In the genomic region with DNA sequence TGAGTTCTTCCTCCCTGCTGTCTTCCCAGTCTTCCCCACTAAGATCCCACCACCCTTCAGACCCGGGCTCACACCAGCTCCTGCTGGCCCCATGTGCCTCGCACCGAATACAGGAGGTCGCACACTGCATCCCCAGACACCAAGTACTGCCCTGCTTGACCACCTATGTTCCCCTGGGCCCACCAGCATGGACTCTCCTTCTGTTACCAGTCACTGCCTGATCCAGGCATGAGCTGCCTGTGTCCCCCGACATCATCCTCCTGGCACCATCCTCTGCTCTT, we compare ENCODE assay signal across 8 cellular contexts.
DNase-seq lines count a peak whose midpoint lies in the region; ATAC-seq and TF ChIP-seq lines count a peak whose summit lies in the region.

No MANE protein-coding gene starts in this region.

- no peaks in the 10 kb centered on the region for H4K20me1 ChIP-seq in MM.1S (ENCODE audit: insufficient read depth, low read length)

- peaks cover 8% of the 10 kb centered on the region for H3K4me1 Mint-ChIP-seq in endothelial cell (ENCODE audit: unreplicated experiment)

- H3K27me3 ChIP-seq in GM06990 (replicated peaks; ENCODE audit: control insufficient read depth, insufficient read depth, low read length) (no peaks in the 10 kb centered on the region), mesenchymal stem cell (ENCODE audit: control insufficient read depth in 1 of 2, insufficient read depth in 1 of 2, low read length in 2 of 2) (no peaks in the 10 kb centered on the region), MM.1S (replicated peaks; ENCODE audit: insufficient read depth, low read length) (no peaks in the 10 kb centered on the region), MG63 (no peaks in the 10 kb centered on the region)

- no peaks in the 10 kb centered on the region for H3K79me2 ChIP-seq in MM.1S (ENCODE audit: low read length)

- H3K14ac ChIP-seq in mesenchymal stem cell (ENCODE audit: low read length in 2 of 2) = peak overlapping the region in 1 of 2 experiments; percentile 29

- H4K8ac ChIP-seq in mesenchymal stem cell (ENCODE audit: low read length) = peak overlapping the region; percentile 82

- H2AFZ ChIP-seq in mesenchymal stem cell (ENCODE audit: low read depth, low read length) (no peak overlapping the region), MM.1S (ENCODE audit: low read length) (no peak overlapping the region)

- peak overlapping the region; percentile 80 for H2BK12ac ChIP-seq in mesenchymal stem cell (ENCODE audit: low read length in 2 of 2)

- H3K18ac ChIP-seq in mesenchymal stem cell (ENCODE audit: low read depth in 1 of 2, low read length in 2 of 2) = peak overlapping the region; percentile 28 to 88

- H3K36me3 ChIP-seq in GM06990 (ENCODE audit: control insufficient read depth, insufficient read depth, low read length) = no peaks in the 10 kb centered on the region; the same call in 1 of the 2 replicates
- no peaks in the 10 kb centered on the region for H3K36me3 ChIP-seq in mesenchymal stem cell (ENCODE audit: control insufficient read depth in 1 of 2, insufficient read depth in 2 of 2, low read depth in 1 of 2, low read length in 2 of 2)
- no peaks in the 10 kb centered on the region for H3K36me3 ChIP-seq in MM.1S (replicated peaks; ENCODE audit: insufficient read depth, low read length)
- no peaks in the 10 kb centered on the region for H3K36me3 ChIP-seq in MG63

- ATAC-seq in GM21786 (IDR thresholded peaks at IDR 0.05; ENCODE audit: unreplicated experiment) = peak; percentile 8

- H3K9me3 Mint-ChIP-seq in endothelial cell (ENCODE audit: unreplicated experiment) = no peaks in the 10 kb centered on the region

- H2BK120ac ChIP-seq in mesenchymal stem cell (ENCODE audit: low read depth, low read length) = no peak overlapping the region

- no peak overlapping the region for H3K27ac Mint-ChIP-seq in endothelial cell (ENCODE audit: unreplicated experiment)

- peak overlapping the region; percentile 73 for H2BK15ac ChIP-seq in mesenchymal stem cell (ENCODE audit: low read depth, poor library complexity, severe bottlenecking)

- no peaks in the 10 kb centered on the region for H3K9me3 ChIP-seq in mesenchymal stem cell (ENCODE audit: control insufficient read depth, low read length)
- no peaks in the 10 kb centered on the region for H3K9me3 ChIP-seq in MM.1S (replicated peaks; ENCODE audit: insufficient read depth, low read length)
- no peaks in the 10 kb centered on the region for H3K9me3 ChIP-seq in MG63

- H3K79me1 ChIP-seq in mesenchymal stem cell (replicated peaks; ENCODE audit: low read length, poor library complexity, severe bottlenecking) = no peaks in the 10 kb centered on the region

- POLR2A ChIA-PET in RWPE1 (lab: Yijun Ruan, JAX; ENCODE audit: low non-redundant PET) = no interaction called here

- peak overlapping the region in 1 of 2 experiments; percentile 26 for H3K23ac ChIP-seq in mesenchymal stem cell (ENCODE audit: low read length in 2 of 2)

- H3K4me2 ChIP-seq in mesenchymal stem cell (ENCODE audit: low read length, poor library complexity, severe bottlenecking) (peak overlapping the region; percentile 9), MM.1S (ENCODE audit: low read depth, low read length) (no peak overlapping the region)

- TF ChIP-seq CTCF in GM06990 (IDR thresholded peaks at IDR 0.05; ENCODE audit: insufficient read depth, low read length, poor library complexity, severe bottlenecking) (no peak), RWPE1 (conservative IDR thresholded peaks at IDR 0.05; ENCODE audit: low read depth) (no peak), endothelial cell (IDR thresholded peaks at IDR 0.05; ENCODE audit: unreplicated experiment) (no peak), MM.1S (IDR thresholded peaks at IDR 0.05; ENCODE audit: low read length) (no peak)

- no peaks in the 10 kb centered on the region for H3F3A ChIP-seq in MM.1S (ENCODE audit: insufficient read depth, low read length)

- CTCF ChIA-PET in RWPE1 (lab: Yijun Ruan, JAX) = interaction anchor here (0.7 to 3.1 kb wide), 3 partner anchors 20 to 454 kb away, joined by 4 to 15 read pairs (median 6); no protein-coding TSS in a partner anchor

- no peak overlapping the region for H3K4me3 Mint-ChIP-seq in endothelial cell (ENCODE audit: unreplicated experiment)

- H3K4ac ChIP-seq in mesenchymal stem cell (ENCODE audit: low read depth in 1 of 2, low read length in 2 of 2) = peak overlapping the region; percentile 39 to 85

- peak overlapping the region; percentile 97 for H3K27ac ChIP-seq in RWPE1
- peak overlapping the region; percentile 97 for H3K27ac ChIP-seq in mesenchymal stem cell (ENCODE audit: low read length, poor library complexity, severe bottlenecking)
- no peak overlapping the region for H3K27ac ChIP-seq in MM.1S (ENCODE audit: low read length)

- peak overlapping the region; percentile 96 for H2BK5ac ChIP-seq in mesenchymal stem cell (ENCODE audit: low read depth, low read length, poor library complexity, severe bottlenecking)

- no peaks in the 10 kb centered on the region for H3K9me2 ChIP-seq in MM.1S (replicated peaks; ENCODE audit: insufficient read depth, low read length)

- H3K27me3 Mint-ChIP-seq in endothelial cell (ENCODE audit: unreplicated experiment) = peaks cover 1% of the 10 kb centered on the region

- 98% methylated on average over 5 of the region's 5 CpGs for WGBS in mesenchymal stem cell

- H3K9ac ChIP-seq in mesenchymal stem cell (ENCODE audit: low read length) = peak overlapping the region; percentile 80
- no peak overlapping the region for H3K9ac ChIP-seq in MM.1S (ENCODE audit: low read length)

- H3K36me3 Mint-ChIP-seq in endothelial cell (ENCODE audit: low read depth, unreplicated experiment) = no peaks in the 10 kb centered on the region

- H3K4me3 ChIP-seq in GM06990 (replicated peaks; ENCODE audit: low read depth, low read length) = peak overlapping the region; percentile 64
- peak overlapping the region in 1 of 2 experiments; percentile 20 for H3K4me3 ChIP-seq in mesenchymal stem cell (ENCODE audit: insufficient read depth in 1 of 2, low read depth in 1 of 2, low read length in 2 of 2)
- no peak overlapping the region for H3K4me3 ChIP-seq in MM.1S (ENCODE audit: low read length)
- no peak overlapping the region for H3K4me3 ChIP-seq in MG63

- DNase-seq in GM06990 (ENCODE audit: extremely low read depth, insufficient read length) (no peak), RWPE1 (ENCODE audit: low spot score) (no peak), mesenchymal stem cell (no peak), endothelial cell (ENCODE audit: low spot score) (no peak), DMS 273 (lab: John Stamatoyannopoulos, UW; ENCODE audit: unreplicated experiment) (no peak), MM.1S (no peak), MG63 (no peak)

- H2AK5ac ChIP-seq in mesenchymal stem cell (ENCODE audit: low read length, severe bottlenecking) = peak overlapping the region; percentile 94

- peak overlapping the region; percentile 83 for H4K91ac ChIP-seq in mesenchymal stem cell (ENCODE audit: low read length)

- H3K4me1 ChIP-seq in mesenchymal stem cell (ENCODE audit: control insufficient read depth, insufficient read depth, low read depth, low read length) = peaks cover 18% of the 10 kb centered on the region
- H3K4me1 ChIP-seq in MM.1S (ENCODE audit: low read length) = no peaks in the 10 kb centered on the region
